In genomic region chr3:5140230-5140621, GRCh38 we compare ENCODE assay signal across 1 cellular context.
TF ChIP-seq lines count a peak whose summit lies in the region.

No MANE protein-coding gene starts in this region.

TF ChIP-seq in HepG2, 621 proteins besides CTCF, POLR2A, EP300 and RAD21 (continued from another document):
- TF ChIP-seq BRCA1 (CRISPR knock-in tag; IDR thresholded peaks at IDR 0.05) = no peak
- no peak for TF ChIP-seq SMAD9 (CRISPR knock-in tag; IDR thresholded peaks at IDR 0.05)
- no peak for TF ChIP-seq SMAD3 (CRISPR knock-in tag; IDR thresholded peaks at IDR 0.05)
- no peak for TF ChIP-seq KDM6A (CRISPR knock-in tag; IDR thresholded peaks at IDR 0.05; ENCODE audit: low read depth)
- TF ChIP-seq HMGA1 (CRISPR knock-in tag; conservative IDR thresholded peaks at IDR 0.05) = no peak
- TF ChIP-seq EEA1 (CRISPR knock-in tag; IDR thresholded peaks at IDR 0.05; ENCODE audit: borderline replicate concordance) = no peak
- TF ChIP-seq JUN (CRISPR knock-in tag; IDR thresholded peaks at IDR 0.05) = no peak
- no peak for TF ChIP-seq ZNF503 (CRISPR knock-in tag; IDR thresholded peaks at IDR 0.05)
